ENCODE assay signal across 8 cellular contexts in the genomic region with DNA sequence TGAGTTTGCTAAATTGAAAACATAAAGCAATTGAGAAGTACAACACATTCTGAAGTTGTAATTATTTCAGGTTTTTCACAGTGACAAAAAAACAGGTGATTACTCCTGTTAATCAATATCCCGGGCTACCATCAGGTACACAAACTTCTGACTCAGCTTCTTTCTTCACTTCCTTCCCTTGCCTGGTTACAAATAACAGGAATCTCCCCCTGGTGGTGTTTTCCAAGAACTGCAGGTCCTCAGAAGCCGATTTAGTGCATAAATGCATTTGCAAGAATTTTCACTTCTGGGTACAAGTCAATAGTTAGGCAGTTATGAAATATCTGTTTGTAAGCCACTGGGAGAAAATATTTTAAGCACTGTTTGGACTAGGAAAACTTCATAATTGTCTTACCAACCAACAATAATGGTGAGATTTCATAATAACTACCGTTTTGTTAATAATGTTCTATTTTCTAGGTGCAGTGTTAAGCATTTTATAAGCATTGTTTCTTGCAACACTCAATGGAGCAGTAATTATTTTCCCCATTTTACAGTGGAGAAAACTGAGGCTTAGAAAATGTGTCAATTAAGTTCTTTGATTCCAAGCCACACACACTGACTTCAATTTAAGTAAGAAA. TPM values are rescaled to one million over a fixed set of nuclear protein-coding genes. Genes with fewer than 3 reads are reported as not detected.
DNase-seq lines count a peak whose midpoint lies in the region; ATAC-seq and TF ChIP-seq lines count a peak whose summit lies in the region.

No MANE protein-coding gene starts in this region.

- H3K9me3 Mint-ChIP-seq in endodermal cell, result peaks cover 2% of the 10 kb centered on the region

- H3K27me3 Mint-ChIP-seq in endodermal cell (ENCODE audit: insufficient read depth), result no peaks in the 10 kb centered on the region

- H3K4me3 Mint-ChIP-seq in endodermal cell, result no peak overlapping the region

- H3K36me3 ChIP-seq in endodermal cell (ENCODE audit: control insufficient read depth, insufficient read depth, low read length) (no peaks in the 10 kb centered on the region), mucosa of descending colon (ENCODE audit: low read depth) (no peaks in the 10 kb centered on the region)

- ATAC-seq in mucosa of descending colon (peak; percentile 97), GM19328 (IDR thresholded peaks at IDR 0.05; ENCODE audit: unreplicated experiment) (no peak)

- no peak overlapping the region for H3K27ac ChIP-seq in endodermal cell (ENCODE audit: low read depth, low read length)

- H3K9ac ChIP-seq in endodermal cell (ENCODE audit: extremely low read depth, low read length, poor library complexity, severe bottlenecking), result no peak overlapping the region

- peak; percentile 68 for DNase-seq in Daoy (ENCODE audit: low read depth)
- DNase-seq in HT-29 (ENCODE audit: low spot score), result peak; percentile 91
- DNase-seq in NOMO-1 (lab: John Stamatoyannopoulos, UW; ENCODE audit: unreplicated experiment in 2 of 2), result peak; percentile 60 to 91
- DNase-seq in activated CD8-positive, alpha-beta memory T cell treated with anti-CD3 and anti-CD28 coated beads for 1 hour (ENCODE audit: extremely low read depth in 1 of 2, low read depth in 1 of 2), result peak; percentile 45 to 53
- peak; percentile 88 for DNase-seq in endodermal cell
- DNase-seq in mucosa of descending colon, result peak in 1 of 3 donors; percentile 88
- peak; percentile 78 for DNase-seq in stimulated activated CD8-positive, alpha-beta memory T cell treated with anti-CD3 and anti-CD28 coated beads, Interleukin-4, amount 100 ng/mL, for 48 hours

- H3K36me3 Mint-ChIP-seq in endodermal cell (ENCODE audit: low read depth), result peaks cover 15% of the 10 kb centered on the region

- intact Hi-C loops in mucosa of descending colon (cut with DNase I, micrococcal nuclease), result loop anchor here (2.0 kb wide), 1 partner anchor 92 kb away; no protein-coding TSS in a partner anchor

- no peak overlapping the region for H3K4me3 ChIP-seq in endodermal cell (ENCODE audit: low read length)
- H3K4me3 ChIP-seq in mucosa of descending colon, result no peak overlapping the region

- peaks cover 18% of the 10 kb centered on the region for H3K4me1 Mint-ChIP-seq in endodermal cell

- H3K9me3 ChIP-seq in endodermal cell (ENCODE audit: control insufficient read depth, low read length) (no peaks in the 10 kb centered on the region), mucosa of descending colon (no peaks in the 10 kb centered on the region)

- TF ChIP-seq CTCF in endodermal cell (conservative IDR thresholded peaks at IDR 0.05), result peak; percentile 95
- TF ChIP-seq CTCF in mucosa of descending colon (IDR thresholded peaks at IDR 0.05), result peak; percentile 88

- no peaks in the 10 kb centered on the region for H3K27me3 ChIP-seq in endodermal cell (ENCODE audit: control insufficient read depth, insufficient read depth, low read length, poor library complexity, severe bottlenecking)

- 29 to 41% methylated on average over 1 to 3 of the region's 3 CpGs for WGBS in endodermal cell (ENCODE audit: insufficient coverage in 1 of 2, insufficient read length in 1 of 2), 2 experiments

- H3K27ac Mint-ChIP-seq in endodermal cell, result no peak overlapping the region

- no peaks in the 10 kb centered on the region for H3K4me1 ChIP-seq in endodermal cell (ENCODE audit: control insufficient read depth, insufficient read depth, low read length)
- no peaks in the 10 kb centered on the region for H3K4me1 ChIP-seq in mucosa of descending colon (ENCODE audit: low read depth)

RNA-seq across cellular contexts. Expression of gene GMCL1, which starts 12.4 kb away (rescaled TPM):
- total RNA-seq in Daoy (2014; rRNA removed; shearing (Covaris generic)), result 6.1 and 6.9 TPM in 2 replicates
- total RNA-seq in HT-29 (2014; rRNA removed; shearing (Covaris generic)), result 21.5 and 25.8 TPM in 2 replicates
- 10 to 100 TPM; 19.7 to 25.5 TPM for total RNA-seq in endodermal cell
- polyA plus RNA-seq in endodermal cell (2013, experiment 1 of 2), result 24.0 TPM
- 22.6 TPM for polyA plus RNA-seq in endodermal cell (2013, experiment 2 of 2)
- 10 to 100 TPM; 13.5 to 30.2 (median 18.8) TPM for total RNA-seq in mucosa of descending colon
